Comparison of ENCODE assay signal across 16 cellular contexts in the genomic region with DNA sequence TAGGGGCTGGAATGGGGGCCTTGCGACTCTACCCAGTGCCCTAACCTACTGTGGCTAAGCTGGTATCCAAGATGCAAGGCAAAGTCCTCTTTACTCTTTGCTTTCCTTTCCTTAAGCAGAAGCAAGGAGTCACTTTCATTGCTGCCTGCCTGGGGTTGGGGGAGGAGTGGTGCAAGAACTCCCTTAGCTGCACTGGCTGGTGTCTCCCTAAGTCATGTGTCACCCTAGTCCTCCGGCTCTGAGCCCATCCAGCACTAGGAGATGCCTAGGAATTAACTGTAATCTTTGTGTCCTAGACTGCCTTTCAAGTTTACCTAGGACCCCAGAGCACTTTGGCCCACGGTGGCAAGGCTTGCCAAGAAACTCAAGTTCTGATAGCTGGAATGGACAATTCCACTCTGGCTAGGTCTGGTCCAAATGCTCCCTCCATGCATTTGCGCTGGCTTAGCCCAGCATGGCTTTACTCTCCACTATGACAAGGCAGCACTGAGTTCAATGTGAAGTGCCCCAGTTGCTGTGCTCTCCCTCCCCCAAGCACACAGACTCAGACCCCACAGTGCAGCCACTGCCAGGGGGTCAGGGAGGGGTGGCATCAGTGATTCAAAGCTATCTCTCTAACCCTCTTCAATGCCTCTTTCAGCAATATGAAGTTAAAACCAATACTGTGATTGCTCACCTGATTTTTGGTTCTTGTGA. TPM values are rescaled to one million over a fixed set of nuclear protein-coding genes. Genes with fewer than 3 reads are reported as not detected.
"Had no signal": no experiment of that assay in that cellular context is flagged by ENCODE, and none has a peak within 500 bp of the region (broad histone marks: within the 10 kb centered on the region; RNA-seq: fewer than 3 reads in every experiment).

No MANE protein-coding gene starts in this region.

- H3K9ac ChIP-seq: parathyroid adenoma had no signal

- H3K4me1 ChIP-seq: parathyroid adenoma had no signal

- H3K27me3 ChIP-seq: heart right ventricle, neutrophil had no signal

- H3K4me3 ChIP-seq: heart right ventricle had no signal

- H3K36me3 ChIP-seq: neutrophil had no signal

- DNase-seq: activated CD4-positive, alpha-beta T cell treated with anti-CD3 and anti-CD28 coated beads for 1 hour; activated CD4-positive, alpha-beta T cell treated with anti-CD3 and anti-CD28 coated beads, Interleukin-2, amount 50 U/mL, for 4 hours; activated naive CD4-positive, alpha-beta T cell treated with Interleukin-2 at 50 U/mL for 16 hours; anterior cingulate cortex; effector memory CD8-positive, alpha-beta T cell; heart right ventricle; natural killer cell; retina; small intestine; stimulated activated naive CD8-positive, alpha-beta T cell treated with anti-CD3 and anti-CD28 coated beads, Interleukin-15, amount 100 ng/mL, for 72 hours; T-cell; T1000 had no signal

- H2AFZ ChIP-seq: parathyroid adenoma had no signal

- H3K9me3 ChIP-seq: neutrophil had no signal

- ATAC-seq: activated T-helper 17 cell treated with anti-CD3 and anti-CD28 coated beads, Interleukin-2, amount 50 U/mL, for 72 hours; effector memory CD8-positive, alpha-beta T cell; natural killer cell; stimulated activated naive CD8-positive, alpha-beta T cell treated with anti-CD3 and anti-CD28 coated beads, Interleukin-15, amount 100 ng/mL, for 72 hours; T-cell had no signal

- H3K27ac ChIP-seq: neutrophil, parathyroid adenoma, VCaP had no signal

- H3K79me2 ChIP-seq: parathyroid adenoma had no signal

RNA-seq across cellular contexts. Expression of a gene that starts 58.7 kb away (rescaled TPM):
- total RNA-seq: natural killer cell had no signal
